ENCODE assay signal across 1 cellular context in genomic region chr11:19116971-19117759, GRCh38.
TF ChIP-seq lines count a peak whose summit lies in the region.

ZDHHC13 (plus strand) TSS chr11:19117168; CDS start chr11:19117250, 82 bp downstream.

TF ChIP-seq in SK-N-SH, 30 proteins besides CTCF, POLR2A, EP300 and RAD21 (continued from another document):
- TF ChIP-seq IRF3 (IDR thresholded peaks at IDR 0.05; ENCODE audit: low read depth, low read length) (0 out of 2 replicates have a peak, but pooled peaks have one; percentile 48), TEAD4 (IDR thresholded peaks at IDR 0.05; ENCODE audit: borderline replicate concordance, insufficient read depth) (no peak)
